8 cellular contexts compared by ENCODE assay signal in genomic region chr3:10223676-10224639, GRCh38. TPM values are rescaled to one million over a fixed set of nuclear protein-coding genes. Genes with fewer than 3 reads are reported as not detected.
A peak's percentile ranks its signal among the peaks of the same experiment; 100 is the strongest.
DNase-seq lines count a peak whose midpoint lies in the region; ATAC-seq, FAIRE-seq and TF ChIP-seq lines count a peak whose summit lies in the region.

No MANE protein-coding gene starts in this region.

- no peaks in the 10 kb centered on the region for H3K9me3 ChIP-seq in CD4-positive, alpha-beta T cell (ENCODE audit: control insufficient read depth, low read length)
- no peaks in the 10 kb centered on the region for H3K9me3 ChIP-seq in small intestine (ENCODE audit: control insufficient read depth, low read depth)

- CTCF ChIA-PET in CD4-positive, alpha-beta T cell (lab: Charles Lee) = interaction anchor here (0.6 to 1.9 kb wide), 5 partner anchors 18 to 39 kb away, joined by 3 to 5 read pairs (median 5); no protein-coding TSS in a partner anchor

- H3K36me3 ChIP-seq in small intestine (ENCODE audit: control insufficient read depth in 2 of 2, insufficient read depth in 2 of 2, low read length in 2 of 2) = peaks cover 0 to 2% of the 10 kb centered on the region in 2 donors

- TF ChIP-seq CTCF in CD4-positive, alpha-beta T cell (IDR thresholded peaks at IDR 0.05) = no peak

- peaks cover 10 to 13% of the 10 kb centered on the region in 2 donors for H3K4me1 ChIP-seq in small intestine (ENCODE audit: control insufficient read depth in 2 of 2, insufficient read depth in 1 of 2, low read depth in 1 of 2, low read length in 1 of 2)

- 65 to 76% (median 67%) methylated on average over 10 of the region's 10 CpGs for WGBS in small intestine, 3 donors

- peak in 9 of 10 experiments; percentile 15 to 54 (median 39) for DNase-seq in CD4-positive, alpha-beta T cell
- DNase-seq in activated CD4-positive, alpha-beta T cell treated with anti-CD3 and anti-CD28 coated beads, Interleukin-2, amount 50 U/mL, for 1 hour = peak; percentile 45
- peak; percentile 75 for DNase-seq in small intestine
- no peak for DNase-seq in HTR-8/SVneo (ENCODE audit: insufficient read length, low spot score)
- no peak for DNase-seq in D341Med (ENCODE audit: low spot score)
- no peak for DNase-seq in COLO668 (lab: John Stamatoyannopoulos, UW; ENCODE audit: unreplicated experiment)

- H3K27me3 ChIP-seq in CD4-positive, alpha-beta T cell (ENCODE audit: control insufficient read depth, insufficient read depth, low read length) = no peaks in the 10 kb centered on the region
- no peaks in the 10 kb centered on the region for H3K27me3 ChIP-seq in small intestine (ENCODE audit: control insufficient read depth in 2 of 2, insufficient read depth in 2 of 2, low read length in 2 of 2)

- no peaks in the 10 kb centered on the region for H3K9me3 Mint-ChIP-seq in CD4-positive, alpha-beta T cell

- no peaks in the 10 kb centered on the region for H3K27me3 Mint-ChIP-seq in CD4-positive, alpha-beta T cell

- peak; percentile 52 for ATAC-seq in CD4-positive, alpha-beta T cell (ENCODE audit: poor library complexity)
- ATAC-seq in GM19468 (IDR thresholded peaks at IDR 0.05; ENCODE audit: extremely low read depth, unreplicated experiment) (peak; percentile 40), HG03565 (IDR thresholded peaks at IDR 0.05; ENCODE audit: unreplicated experiment) (peak; percentile 50)

- no peak overlapping the region for H3K4me3 ChIP-seq in small intestine (ENCODE audit: low read depth in 1 of 2, low read length in 2 of 2)

- H3K27ac ChIP-seq in CD4-positive, alpha-beta T cell (ENCODE audit: low read depth, low read length) = no peak overlapping the region
- H3K27ac ChIP-seq in small intestine (ENCODE audit: low read depth in 1 of 2, low read length in 1 of 2) = peak overlapping the region; percentile 50 to 52

- peak overlapping the region; percentile 23 for H3K4me3 Mint-ChIP-seq in CD4-positive, alpha-beta T cell

- peaks cover 54% of the 10 kb centered on the region for H3K4me1 Mint-ChIP-seq in CD4-positive, alpha-beta T cell (ENCODE audit: low read depth)

- POLR2A ChIA-PET in CD4-positive, alpha-beta T cell (lab: Charles Lee) = interaction anchor here (0.6 to 3.1 kb wide), 11 partner anchors 17 to 291 kb away, joined by 3 to 28 read pairs (median 4); partner anchors contain the start of genes CRELD1, EMC3 and VHL

- intact Hi-C loops in CD4-positive, alpha-beta T cell (cut with DNase I, micrococcal nuclease) = loop anchor here (2.0 to 10.0 kb wide), 3 partner anchors 25 to 379 kb away; partner anchors contain the start of genes RPUSD3 (in 1 of the 2) and VHL (in 1 of the 2)

- H3K36me3 Mint-ChIP-seq in CD4-positive, alpha-beta T cell (ENCODE audit: low read depth) = peaks cover 37% of the 10 kb centered on the region

- FAIRE-seq in small intestine (lab: Jason Lieb, UNC) = no peak
- no peak for FAIRE-seq in HTR-8/SVneo (lab: Jason Lieb, UNC)

- H3K27ac Mint-ChIP-seq in CD4-positive, alpha-beta T cell = peak overlapping the region; percentile 82

RNA-seq across cellular contexts. Expression of gene TATDN2, which starts 24.3 kb away (rescaled TPM):
- 10 to 100 TPM; 48.7 to 50.2 TPM for total RNA-seq in CD4-positive, alpha-beta T cell
- 10 to 100 TPM; 13.8 to 19.5 (median 15.2) TPM for polyA plus RNA-seq in small intestine

RNA-seq across cellular contexts. Expression of gene IRAK2, which starts 59.2 kb away (rescaled TPM):
- total RNA-seq in CD4-positive, alpha-beta T cell = 1 to 10 TPM; 1.4 to 1.6 TPM
- polyA plus RNA-seq in small intestine = 1 to 10 TPM; 2.0 to 6.8 (median 4.2) TPM

Comparison
In these comparisons a context has a peak if more than half of its experiments do, and no peak if none do; other contexts are left out.
1. DNase-seq: peak in CD4-positive, alpha-beta T cell (9 of 10), activated CD4-positive, alpha-beta T cell treated with anti-CD3 and anti-CD28 coated beads, Interleukin-2, amount 50 U/mL, for 1 hour (single experiment) and small intestine (single experiment); none in HTR-8/SVneo (single experiment), D341Med (single experiment) and COLO668 (single experiment).
2. Peak in every context shown above with its lines, with median percentiles within 50 percentile points of each other: ATAC-seq.